In genomic region chr10:84172435-84173356, GRCh38 we compare ENCODE assay signal across 13 cellular contexts. TPM values are rescaled to one million over a fixed set of nuclear protein-coding genes. Genes with fewer than 3 reads are reported as not detected.
DNase-seq lines count a peak whose midpoint lies in the region; ATAC-seq lines count a peak whose summit lies in the region.
"Had no signal": no experiment of that assay in that cellular context is flagged by ENCODE, and none has a peak within 500 bp of the region (broad histone marks: within the 10 kb centered on the region; RNA-seq: fewer than 3 reads in every experiment).

No MANE protein-coding gene starts in this region.

- H3K36me3 ChIP-seq in mucosa of rectum (ENCODE audit: control insufficient read depth in 2 of 2, insufficient read depth in 2 of 2, low read length in 2 of 2), result peaks cover 11 to 12% of the 10 kb centered on the region in 2 donors

- no peaks in the 10 kb centered on the region for H3K27me3 Mint-ChIP-seq in natural killer cell treated with Interleukin-12 subunit alpha and Interleukin-12 subunit beta and Interleukin-15 and Interleukin-18, amount 100 ng/mL, for 72 hours
- H3K27me3 Mint-ChIP-seq in activated CD4-positive, alpha-beta T cell treated with anti-CD3 and anti-CD28 coated beads, Interleukin-2, amount 10 ng/mL, durations not matched to agents 7 days and 5 days, result no peaks in the 10 kb centered on the region

- CTCF ChIA-PET in activated CD4-positive, alpha-beta T cell treated with anti-CD3 and anti-CD28 coated beads, Interleukin-2, amount 10 ng/mL, durations not matched to agents 7 days and 5 days (lab: Charles Lee), result interaction anchor here (1.4 kb wide), 1 partner anchor 25 kb away, joined by 4 read pairs; no protein-coding TSS in a partner anchor

- DNase-seq in natural killer cell treated with Interleukin-12 subunit alpha and Interleukin-12 subunit beta and Interleukin-15 and Interleukin-18, amount 100 ng/mL, for 72 hours (ENCODE audit: low spot score), result no peak
- no peak for DNase-seq in activated CD4-positive, alpha-beta T cell treated with anti-CD3 and anti-CD28 coated beads, Interleukin-2, amount 10 ng/mL, durations not matched to agents 7 days and 5 days
- DNase-seq in MV-4-11 (lab: John Stamatoyannopoulos, UW) (no peak), A172 (ENCODE audit: low spot score) (no peak)
- DNase-seq: EL, glutamatergic neuron, NCI-H774 had no signal

- ATAC-seq in GM18870 (IDR thresholded peaks at IDR 0.05; ENCODE audit: unreplicated experiment), result peak; percentile 46
- peak; percentile 45 for ATAC-seq in GM21786 (IDR thresholded peaks at IDR 0.05; ENCODE audit: unreplicated experiment)
- ATAC-seq in HG03460 (IDR thresholded peaks at IDR 0.05; ENCODE audit: unreplicated experiment), result peak; percentile 47
- ATAC-seq in natural killer cell treated with Interleukin-12 subunit alpha and Interleukin-12 subunit beta and Interleukin-15 and Interleukin-18, amount 100 ng/mL, for 72 hours, result no peak

- peak overlapping the region in 1 of 2 donors; percentile 10 for H3K4me3 ChIP-seq in mucosa of rectum (ENCODE audit: low read length in 2 of 2)

- no peak overlapping the region for H3K4me3 Mint-ChIP-seq in natural killer cell treated with Interleukin-12 subunit alpha and Interleukin-12 subunit beta and Interleukin-15 and Interleukin-18, amount 100 ng/mL, for 72 hours
- H3K4me3 Mint-ChIP-seq in activated CD4-positive, alpha-beta T cell treated with anti-CD3 and anti-CD28 coated beads, Interleukin-2, amount 10 ng/mL, durations not matched to agents 7 days and 5 days, result no peak overlapping the region
- H3K4me3 Mint-ChIP-seq: brain had no signal

- H3K27me3 ChIP-seq in mucosa of rectum (ENCODE audit: control insufficient read depth in 2 of 2, insufficient read depth in 2 of 2, low read length in 2 of 2), result no peaks in the 10 kb centered on the region

- H3K27ac ChIP-seq in mucosa of rectum (ENCODE audit: low read depth in 2 of 2, low read length in 2 of 2), result peak overlapping the region; percentile 92 to 94

- no peaks in the 10 kb centered on the region for H3K36me3 Mint-ChIP-seq in natural killer cell treated with Interleukin-12 subunit alpha and Interleukin-12 subunit beta and Interleukin-15 and Interleukin-18, amount 100 ng/mL, for 72 hours
- H3K36me3 Mint-ChIP-seq in activated CD4-positive, alpha-beta T cell treated with anti-CD3 and anti-CD28 coated beads, Interleukin-2, amount 10 ng/mL, durations not matched to agents 7 days and 5 days (ENCODE audit: low read depth), result no peaks in the 10 kb centered on the region
- H3K36me3 Mint-ChIP-seq: brain had no signal

- H3K9me3 ChIP-seq in mucosa of rectum (ENCODE audit: control insufficient read depth in 2 of 2, low read length in 2 of 2), result no peaks in the 10 kb centered on the region

- peaks cover 6 to 11% of the 10 kb centered on the region in 2 donors for H3K4me1 Mint-ChIP-seq in natural killer cell treated with Interleukin-12 subunit alpha and Interleukin-12 subunit beta and Interleukin-15 and Interleukin-18, amount 100 ng/mL, for 72 hours (ENCODE audit: low read depth in 2 of 2)
- no peaks in the 10 kb centered on the region for H3K4me1 Mint-ChIP-seq in activated CD4-positive, alpha-beta T cell treated with anti-CD3 and anti-CD28 coated beads, Interleukin-2, amount 10 ng/mL, durations not matched to agents 7 days and 5 days

- POLR2A ChIA-PET in activated CD4-positive, alpha-beta T cell treated with anti-CD3 and anti-CD28 coated beads, Interleukin-2, amount 10 ng/mL, durations not matched to agents 7 days and 5 days (lab: Charles Lee), result no interaction called here

- no peaks in the 10 kb centered on the region for H3K9me3 Mint-ChIP-seq in natural killer cell treated with Interleukin-12 subunit alpha and Interleukin-12 subunit beta and Interleukin-15 and Interleukin-18, amount 100 ng/mL, for 72 hours
- H3K9me3 Mint-ChIP-seq in activated CD4-positive, alpha-beta T cell treated with anti-CD3 and anti-CD28 coated beads, Interleukin-2, amount 10 ng/mL, durations not matched to agents 7 days and 5 days, result no peaks in the 10 kb centered on the region
- H3K9me3 Mint-ChIP-seq: brain had no signal

- peak overlapping the region; percentile 50 to 56 for H3K9ac ChIP-seq in mucosa of rectum (ENCODE audit: low read depth in 1 of 2, low read length in 2 of 2)

- peaks cover 17 to 29% of the 10 kb centered on the region in 2 donors for H3K4me1 ChIP-seq in mucosa of rectum (ENCODE audit: control insufficient read depth in 2 of 2, insufficient read depth in 2 of 2, low read length in 2 of 2)

- no peak overlapping the region for H3K27ac Mint-ChIP-seq in natural killer cell treated with Interleukin-12 subunit alpha and Interleukin-12 subunit beta and Interleukin-15 and Interleukin-18, amount 100 ng/mL, for 72 hours
- no peak overlapping the region for H3K27ac Mint-ChIP-seq in activated CD4-positive, alpha-beta T cell treated with anti-CD3 and anti-CD28 coated beads, Interleukin-2, amount 10 ng/mL, durations not matched to agents 7 days and 5 days

RNA-seq across cellular contexts. Expression of gene GPR15LG, which starts 0.9 kb away (rescaled TPM):
- total RNA-seq in natural killer cell treated with Interleukin-12 subunit alpha and Interleukin-12 subunit beta and Interleukin-15 and Interleukin-18, amount 100 ng/mL, for 72 hours, result not detected
- not detected for total RNA-seq in activated CD4-positive, alpha-beta T cell treated with anti-CD3 and anti-CD28 coated beads, Interleukin-2, amount 10 ng/mL, durations not matched to agents 7 days and 5 days
- not detected in 2 replicates for total RNA-seq in A172 (2014; rRNA removed; shearing (Covaris generic))
- total RNA-seq: omental fat pad had no signal

RNA-seq across cellular contexts. Expression of gene CDHR1, which starts 21.6 kb away (rescaled TPM):
- 10 to 100 TPM in 1 of 2 donors, 1 to 10 TPM in 1; 3.3 to 10.2 TPM for total RNA-seq in natural killer cell treated with Interleukin-12 subunit alpha and Interleukin-12 subunit beta and Interleukin-15 and Interleukin-18, amount 100 ng/mL, for 72 hours
- total RNA-seq in activated CD4-positive, alpha-beta T cell treated with anti-CD3 and anti-CD28 coated beads, Interleukin-2, amount 10 ng/mL, durations not matched to agents 7 days and 5 days, result under 1 TPM in 1 of 2 experiments, not detected in 1; 0.07 TPM
- total RNA-seq in A172 (2014; rRNA removed; shearing (Covaris generic)), result not detected in 2 replicates

RNA-seq across cellular contexts. Expression of gene GHITM, which starts 33.4 kb away (rescaled TPM):
- total RNA-seq in natural killer cell treated with Interleukin-12 subunit alpha and Interleukin-12 subunit beta and Interleukin-15 and Interleukin-18, amount 100 ng/mL, for 72 hours, result 100 to 1,000 TPM; 121 to 157 TPM
- total RNA-seq in activated CD4-positive, alpha-beta T cell treated with anti-CD3 and anti-CD28 coated beads, Interleukin-2, amount 10 ng/mL, durations not matched to agents 7 days and 5 days, result 100 to 1,000 TPM; 101 to 112 TPM
- 364 and 445 TPM in 2 replicates for total RNA-seq in A172 (2014; rRNA removed; shearing (Covaris generic))

RNA-seq across cellular contexts. Expression of gene LRIT2, which starts 52.6 kb away (rescaled TPM):
- not detected for total RNA-seq in natural killer cell treated with Interleukin-12 subunit alpha and Interleukin-12 subunit beta and Interleukin-15 and Interleukin-18, amount 100 ng/mL, for 72 hours
- not detected for total RNA-seq in activated CD4-positive, alpha-beta T cell treated with anti-CD3 and anti-CD28 coated beads, Interleukin-2, amount 10 ng/mL, durations not matched to agents 7 days and 5 days
- total RNA-seq in A172 (2014; rRNA removed; shearing (Covaris generic)), result not detected in 2 replicates
- total RNA-seq: omental fat pad had no signal

Comparison
In these comparisons a context has a peak if more than half of its experiments do, and no peak if none do; other contexts are left out.
1. ATAC-seq: peak in GM18870 (single experiment), GM21786 (single experiment) and HG03460 (single experiment); none in natural killer cell treated with Interleukin-12 subunit alpha and Interleukin-12 subunit beta and Interleukin-15 and Interleukin-18, amount 100 ng/mL, for 72 hours (0 of 2).